2 cellular contexts compared by ENCODE assay signal in genomic region chr19:4803736-4804695, GRCh38.
A peak's percentile ranks its signal among the peaks of the same experiment; 100 is the strongest.
TF ChIP-seq lines count a peak whose summit lies in the region.

No MANE protein-coding gene starts in this region.

TF ChIP-seq in A549, 52 proteins besides CTCF, POLR2A, EP300 and RAD21:
- peak; percentile 56 for TF ChIP-seq SMC3 (IDR thresholded peaks at IDR 0.05)
- no peak for TF ChIP-seq HEYL (CRISPR knock-in tag; IDR thresholded peaks at IDR 0.05)

TF ChIP-seq in H1, 55 proteins besides CTCF, POLR2A, EP300 and RAD21:
- 0 out of 2 replicates have a peak, but pooled peaks have one; percentile 12 for TF ChIP-seq JUND (IDR thresholded peaks at IDR 0.05; ENCODE audit: low read length)
- no peak for TF ChIP-seq SP1 (IDR thresholded peaks at IDR 0.05; ENCODE audit: low read depth, low read length)
- 0 out of 2 replicates have a peak, but pooled peaks have one; percentile 32 for TF ChIP-seq TBP (IDR thresholded peaks at IDR 0.05; ENCODE audit: low read depth, low read length)
- TF ChIP-seq NANOG (IDR thresholded peaks at IDR 0.05; ENCODE audit: insufficient read depth, low read depth, low read length, poor library complexity, severe bottlenecking), result no peak
- 0 out of 4 replicates have a peak, but pooled peaks of 1 of the 2 experiments have one; percentile 39 for TF ChIP-seq SIN3A (conservative IDR thresholded peaks at IDR 0.05 in 1 of 2, IDR thresholded peaks at IDR 0.05 in 1 of 2; ENCODE audit: low read depth in 1 of 2, low read length in 2 of 2)
- no peak for TF ChIP-seq KDM5A (IDR thresholded peaks at IDR 0.05; ENCODE audit: low read length)
- 0 out of 2 replicates have a peak, but pooled peaks have one; percentile 26 for TF ChIP-seq SP4 (IDR thresholded peaks at IDR 0.05; ENCODE audit: low read length)
- no peak for TF ChIP-seq SP2 (IDR thresholded peaks at IDR 0.05; ENCODE audit: low read length)
- TF ChIP-seq ATF3 (IDR thresholded peaks at IDR 0.05; ENCODE audit: insufficient read depth, low read depth, low read length), result 0 out of 2 replicates have a peak, but pooled peaks have one; percentile 41
- no peak for TF ChIP-seq CTBP2 (IDR thresholded peaks at IDR 0.05; ENCODE audit: borderline replicate concordance, insufficient read depth, insufficient read length, low read length)
- TF ChIP-seq TAF1 (IDR thresholded peaks at IDR 0.05; ENCODE audit: low read depth, low read length), result no peak
- TF ChIP-seq MAX (IDR thresholded peaks at IDR 0.05), result 0 out of 2 replicates have a peak, but pooled peaks have one; percentile 27
- TF ChIP-seq CREB1 (IDR thresholded peaks at IDR 0.05), result peak; percentile 49; the same call in 1 of the 2 replicates
- no peak for TF ChIP-seq BRCA1 (IDR thresholded peaks at IDR 0.05; ENCODE audit: low read depth, low read length)
- peak; percentile 41; the same call in 1 of the 2 replicates for TF ChIP-seq CEBPB (IDR thresholded peaks at IDR 0.05; ENCODE audit: low read depth, low read length)
- peak; percentile 56; the same call in 1 of the 2 replicates for TF ChIP-seq GABPA (IDR thresholded peaks at IDR 0.05; ENCODE audit: borderline replicate concordance, insufficient read depth, low read length)
